ENCODE assay signal across 1 cellular context in the genomic region with DNA sequence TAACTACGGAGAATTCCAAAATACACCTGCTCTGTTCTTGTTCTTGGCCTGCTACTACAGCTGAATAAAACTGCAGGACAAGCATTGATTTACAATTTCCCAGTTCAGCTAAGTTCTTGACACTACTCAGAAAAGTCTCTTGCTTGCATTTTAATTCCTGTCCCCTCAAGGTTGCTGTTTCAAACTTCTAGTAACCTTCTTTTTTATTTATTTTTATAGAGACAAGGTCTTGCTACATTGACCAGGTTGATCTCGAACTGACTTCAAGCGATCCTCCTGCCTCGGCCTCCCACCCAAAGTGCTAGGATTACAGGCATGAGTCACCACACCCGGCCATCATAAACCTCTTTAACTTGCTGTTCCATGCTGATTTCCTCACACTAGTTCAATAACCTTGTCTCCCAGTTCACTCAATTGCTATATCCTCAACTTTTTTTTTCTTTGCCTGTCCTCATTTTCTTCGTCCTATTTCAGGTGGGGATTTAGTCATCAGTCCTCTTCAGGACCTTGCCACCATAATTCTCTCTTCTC.
A peak's percentile ranks its signal among the peaks of the same experiment; 100 is the strongest.
TF ChIP-seq lines count a peak whose summit lies in the region.

No MANE protein-coding gene starts in this region.

TF ChIP-seq in GM12878, 131 proteins besides CTCF, POLR2A, EP300 and RAD21 (continued from another document):
- TF ChIP-seq, protein P1, sequence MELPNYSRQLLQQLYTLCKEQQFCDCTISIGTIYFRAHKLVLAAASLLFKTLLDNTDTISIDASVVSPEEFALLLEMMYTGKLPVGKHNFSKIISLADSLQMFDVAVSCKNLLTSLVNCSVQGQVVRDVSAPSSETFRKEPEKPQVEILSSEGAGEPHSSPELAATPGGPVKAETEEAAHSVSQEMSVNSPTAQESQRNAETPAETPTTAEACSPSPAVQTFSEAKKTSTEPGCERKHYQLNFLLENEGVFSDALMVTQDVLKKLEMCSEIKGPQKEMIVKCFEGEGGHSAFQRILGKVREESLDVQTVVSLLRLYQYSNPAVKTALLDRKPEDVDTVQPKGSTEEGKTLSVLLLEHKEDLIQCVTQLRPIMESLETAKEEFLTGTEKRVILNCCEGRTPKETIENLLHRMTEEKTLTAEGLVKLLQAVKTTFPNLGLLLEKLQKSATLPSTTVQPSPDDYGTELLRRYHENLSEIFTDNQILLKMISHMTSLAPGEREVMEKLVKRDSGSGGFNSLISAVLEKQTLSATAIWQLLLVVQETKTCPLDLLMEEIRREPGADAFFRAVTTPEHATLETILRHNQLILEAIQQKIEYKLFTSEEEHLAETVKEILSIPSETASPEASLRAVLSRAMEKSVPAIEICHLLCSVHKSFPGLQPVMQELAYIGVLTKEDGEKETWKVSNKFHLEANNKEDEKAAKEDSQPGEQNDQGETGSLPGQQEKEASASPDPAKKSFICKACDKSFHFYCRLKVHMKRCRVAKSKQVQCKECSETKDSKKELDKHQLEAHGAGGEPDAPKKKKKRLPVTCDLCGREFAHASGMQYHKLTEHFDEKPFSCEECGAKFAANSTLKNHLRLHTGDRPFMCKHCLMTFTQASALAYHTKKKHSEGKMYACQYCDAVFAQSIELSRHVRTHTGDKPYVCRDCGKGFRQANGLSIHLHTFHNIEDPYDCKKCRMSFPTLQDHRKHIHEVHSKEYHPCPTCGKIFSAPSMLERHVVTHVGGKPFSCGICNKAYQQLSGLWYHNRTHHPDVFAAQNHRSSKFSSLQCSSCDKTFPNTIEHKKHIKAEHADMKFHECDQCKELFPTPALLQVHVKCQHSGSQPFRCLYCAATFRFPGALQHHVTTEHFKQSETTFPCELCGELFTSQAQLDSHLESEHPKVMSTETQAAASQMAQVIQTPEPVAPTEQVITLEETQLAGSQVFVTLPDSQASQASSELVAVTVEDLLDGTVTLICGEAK (IDR thresholded peaks at IDR 0.05; ENCODE audit: borderline replicate concordance), result no peak
- TF ChIP-seq CREM (IDR thresholded peaks at IDR 0.05; ENCODE audit: low read depth) (0 out of 2 replicates have a peak, but pooled peaks have one; percentile 1), TARDBP (IDR thresholded peaks at IDR 0.05; ENCODE audit: borderline replicate concordance) (no peak), CBFB (IDR thresholded peaks at IDR 0.05; ENCODE audit: low read depth) (no peak)
